In genomic region chr22:21951062-21951461, GRCh38 we compare ENCODE assay signal across 15 cellular contexts. TPM values are rescaled to one million over a fixed set of nuclear protein-coding genes. Genes with fewer than 3 reads are reported as not detected.
DNase-seq lines count a peak whose midpoint lies in the region; ATAC-seq, FAIRE-seq and TF ChIP-seq lines count a peak whose summit lies in the region.
"Had no signal": no experiment of that assay in that cellular context is flagged by ENCODE, and none has a peak within 500 bp of the region (broad histone marks: within the 10 kb centered on the region; RNA-seq: fewer than 3 reads in every experiment).

No MANE protein-coding gene starts in this region.

- ATAC-seq in CD4-positive, CD25-positive, alpha-beta regulatory T cell (ENCODE audit: low read depth in 2 of 2) = no peak
- no peak for ATAC-seq in GM23338
- ATAC-seq in naive thymus-derived CD8-positive, alpha-beta T cell = no peak

- no peak for DNase-seq in CD4-positive, CD25-positive, alpha-beta regulatory T cell
- DNase-seq in GM23338 (ENCODE audit: low spot score) (no peak), astrocyte (ENCODE audit: low read depth) (no peak), Ammon's horn (ENCODE audit: low spot score) (no peak), superior temporal gyrus (ENCODE audit: extremely low spot score) (no peak), NCI-H526 (lab: John Stamatoyannopoulos, UW) (no peak), NCI-H2107 (lab: John Stamatoyannopoulos, UW) (no peak)
- no peak for DNase-seq in naive thymus-derived CD8-positive, alpha-beta T cell
- DNase-seq: activated CD4-positive, alpha-beta T cell treated with anti-CD3 and anti-CD28 coated beads, Interleukin-2, amount 50 U/mL, for 48 hours; head of caudate nucleus; NCI-H524 treated with DMSO at 0.1 percent for 48 hours; nucleus accumbens; stomach had no signal

- H3K27me3 ChIP-seq in CD4-positive, CD25-positive, alpha-beta regulatory T cell (ENCODE audit: control insufficient read depth, insufficient read depth, low read length) = no peaks in the 10 kb centered on the region
- H3K27me3 ChIP-seq in GM23338 (ENCODE audit: insufficient read depth) (peaks cover 31% of the 10 kb centered on the region), astrocyte (ENCODE audit: insufficient read depth, low read length) (no peaks in the 10 kb centered on the region)
- H3K27me3 ChIP-seq: stomach had no signal

- no peak overlapping the region for H3K4me3 ChIP-seq in CD4-positive, CD25-positive, alpha-beta regulatory T cell (ENCODE audit: low read depth, low read length)
- no peak overlapping the region for H3K4me3 ChIP-seq in GM23338
- H3K4me3 ChIP-seq in astrocyte (ENCODE audit: insufficient read depth, low read depth, low read length) = no peak overlapping the region

- TF ChIP-seq CTCF in GM23338 (conservative IDR thresholded peaks at IDR 0.05; ENCODE audit: low read depth in 2 of 2) (no peak), astrocyte (IDR thresholded peaks at IDR 0.05; ENCODE audit: insufficient read depth, low read depth, low read length) (no peak)

- 0 out of 2 replicates have a peak, but pooled peaks cover 9% of the 10 kb centered on the region for H3F3A ChIP-seq in GM23338 (replicated peaks; ENCODE audit: low read depth)

- H3K36me3 ChIP-seq in CD4-positive, CD25-positive, alpha-beta regulatory T cell (ENCODE audit: control insufficient read depth, insufficient read depth, low read length) = no peaks in the 10 kb centered on the region
- H3K36me3 ChIP-seq in GM23338 (ENCODE audit: insufficient read depth) (no peaks in the 10 kb centered on the region; the same call in 1 of the 2 replicates), astrocyte (ENCODE audit: insufficient read depth, low read length) (no peaks in the 10 kb centered on the region)
- H3K36me3 ChIP-seq: HAP-1 had no signal

- H3K36me3 Mint-ChIP-seq in CD4-positive, CD25-positive, alpha-beta regulatory T cell = no peaks in the 10 kb centered on the region
- H3K36me3 Mint-ChIP-seq in GM23338 (ENCODE audit: low read depth) (peaks cover 3% of the 10 kb centered on the region; the same call in 1 of the 3 replicates), astrocyte (ENCODE audit: low read depth, unreplicated experiment) (no peaks in the 10 kb centered on the region)
- peaks cover 0 to 2% (median 0%) of the 10 kb centered on the region in 3 donors for H3K36me3 Mint-ChIP-seq in naive thymus-derived CD8-positive, alpha-beta T cell

- no peaks in the 10 kb centered on the region for H3K9me3 Mint-ChIP-seq in CD4-positive, CD25-positive, alpha-beta regulatory T cell
- H3K9me3 Mint-ChIP-seq in GM23338 (peaks cover 2% of the 10 kb centered on the region; the same call in 1 of the 3 replicates), astrocyte (ENCODE audit: unreplicated experiment) (no peaks in the 10 kb centered on the region)
- H3K9me3 Mint-ChIP-seq in naive thymus-derived CD8-positive, alpha-beta T cell = no peaks in the 10 kb centered on the region

- peaks cover 14% of the 10 kb centered on the region for H3K4me1 ChIP-seq in CD4-positive, CD25-positive, alpha-beta regulatory T cell (ENCODE audit: control insufficient read depth, insufficient read depth, low read length, poor library complexity, severe bottlenecking)
- H3K4me1 ChIP-seq in GM23338 (ENCODE audit: insufficient read depth) (peaks cover 12% of the 10 kb centered on the region; the same call in 1 of the 2 replicates), astrocyte (ENCODE audit: insufficient read depth, low read length) (peaks cover 21% of the 10 kb centered on the region)

- POLR2A ChIA-PET in naive thymus-derived CD8-positive, alpha-beta T cell (lab: Charles Lee) = interaction anchor here (1.2 kb wide), 1 partner anchor 13 kb away, joined by 6 read pairs; no protein-coding TSS in a partner anchor

- H2AFZ ChIP-seq in GM23338 (no peak overlapping the region), astrocyte (ENCODE audit: low read depth, low read length) (no peak overlapping the region)

- H3K79me2 ChIP-seq in GM23338 (replicated peaks; ENCODE audit: insufficient read depth) = no peaks in the 10 kb centered on the region
- H3K79me2 ChIP-seq in astrocyte (ENCODE audit: insufficient read depth, low read length) = peaks cover 41% of the 10 kb centered on the region

- H3K9ac ChIP-seq in astrocyte (ENCODE audit: low read length) = no peak overlapping the region

- no peaks in the 10 kb centered on the region for H3K9me3 ChIP-seq in CD4-positive, CD25-positive, alpha-beta regulatory T cell (ENCODE audit: control insufficient read depth in 2 of 2, low read length in 2 of 2)
- no peaks in the 10 kb centered on the region for H3K9me3 ChIP-seq in astrocyte (ENCODE audit: insufficient read depth, low read depth, low read length)
- H3K9me3 ChIP-seq: HAP-1, stomach had no signal

- H3K4me1 Mint-ChIP-seq in CD4-positive, CD25-positive, alpha-beta regulatory T cell = peaks cover 0 to 36% (median 21%) of the 10 kb centered on the region in 4 donors
- peaks cover 30% of the 10 kb centered on the region for H3K4me1 Mint-ChIP-seq in GM23338
- peaks cover 25% of the 10 kb centered on the region for H3K4me1 Mint-ChIP-seq in astrocyte (ENCODE audit: low read depth, unreplicated experiment)
- H3K4me1 Mint-ChIP-seq in naive thymus-derived CD8-positive, alpha-beta T cell = peaks cover 18 to 44% (median 31%) of the 10 kb centered on the region in 4 donors

- peak overlapping the region in 1 of 3 donors; percentile 78 for H3K27ac Mint-ChIP-seq in CD4-positive, CD25-positive, alpha-beta regulatory T cell
- H3K27ac Mint-ChIP-seq in GM23338 = no peak overlapping the region
- no peak overlapping the region for H3K27ac Mint-ChIP-seq in astrocyte (ENCODE audit: unreplicated experiment)
- peak overlapping the region in 2 of 10 donors; percentile 21 to 55 for H3K27ac Mint-ChIP-seq in naive thymus-derived CD8-positive, alpha-beta T cell

- no peak overlapping the region for H3K27ac ChIP-seq in CD4-positive, CD25-positive, alpha-beta regulatory T cell (ENCODE audit: insufficient read depth, low read length, poor library complexity, severe bottlenecking)
- no peak overlapping the region for H3K27ac ChIP-seq in GM23338 (ENCODE audit: low read depth)
- H3K27ac ChIP-seq in astrocyte (ENCODE audit: low read depth, low read length) = no peak overlapping the region

- no peak for FAIRE-seq in astrocyte (lab: Jason Lieb, UNC)
- FAIRE-seq: RCC 7860 had no signal

- no peaks in the 10 kb centered on the region for H3K27me3 Mint-ChIP-seq in CD4-positive, CD25-positive, alpha-beta regulatory T cell
- peaks cover 27% of the 10 kb centered on the region for H3K27me3 Mint-ChIP-seq in GM23338 (ENCODE audit: insufficient read depth, low read depth, poor library complexity)
- H3K27me3 Mint-ChIP-seq in astrocyte (ENCODE audit: low read depth, unreplicated experiment) = no peaks in the 10 kb centered on the region
- no peaks in the 10 kb centered on the region for H3K27me3 Mint-ChIP-seq in naive thymus-derived CD8-positive, alpha-beta T cell

- H4K20me1 ChIP-seq in GM23338 (replicated peaks; ENCODE audit: insufficient read depth) (peaks cover 9% of the 10 kb centered on the region), astrocyte (ENCODE audit: insufficient read depth, low read length) (peaks cover 26% of the 10 kb centered on the region)

- peak overlapping the region; percentile 66 to 84 (median 78) for H3K4me3 Mint-ChIP-seq in CD4-positive, CD25-positive, alpha-beta regulatory T cell
- H3K4me3 Mint-ChIP-seq in GM23338 (peak overlapping the region; percentile 43; the same call in 1 of the 3 replicates), astrocyte (ENCODE audit: unreplicated experiment) (peak overlapping the region; percentile 88)
- H3K4me3 Mint-ChIP-seq in naive thymus-derived CD8-positive, alpha-beta T cell = peak overlapping the region; percentile 56 to 92 (median 77)

- H3K9me2 ChIP-seq in GM23338 (ENCODE audit: insufficient read depth) = no peaks in the 10 kb centered on the region

- H3K4me2 ChIP-seq in GM23338 (no peak overlapping the region), astrocyte (ENCODE audit: low read length) (no peak overlapping the region)

TF ChIP-seq in GM23338, 12 proteins besides CTCF, POLR2A, EP300 and RAD21 (continues in another document):
- no peak for TF ChIP-seq EZH2 (IDR thresholded peaks at IDR 0.05; ENCODE audit: low read depth, unreplicated experiment)

RNA-seq across cellular contexts. Expression of gene PPM1F, which starts 1.6 kb away (rescaled TPM):
- total RNA-seq in CD4-positive, CD25-positive, alpha-beta regulatory T cell = 19.6 TPM
- polyA plus RNA-seq in CD4-positive, CD25-positive, alpha-beta regulatory T cell = 1 to 10 TPM; 5.6 to 8.7 (median 6.6) TPM
- 22.7 and 29.3 TPM in 2 replicates for total RNA-seq in GM23338 (2014; rRNA removed; shearing (Covaris generic))
- 4.4 and 7.1 TPM in 2 replicates for polyA plus RNA-seq in GM23338 (2016; fragmentation: Nextera tagmentation; extraction: Ambion mirVana)
- 24.2 and 27.9 TPM in 2 replicates for total RNA-seq in astrocyte
- total RNA-seq in naive thymus-derived CD8-positive, alpha-beta T cell = 10 to 100 TPM; 23.6 to 25.1 TPM
- 1 to 10 TPM; 8.3 to 9.9 (median 9.6) TPM for polyA plus RNA-seq in naive thymus-derived CD8-positive, alpha-beta T cell

RNA-seq across cellular contexts. Expression of gene TOP3B, which starts 31.5 kb away (rescaled TPM):
- 56.7 TPM for total RNA-seq in CD4-positive, CD25-positive, alpha-beta regulatory T cell
- 10 to 100 TPM; 13.1 to 17.4 (median 14.3) TPM for polyA plus RNA-seq in CD4-positive, CD25-positive, alpha-beta regulatory T cell
- total RNA-seq in GM23338 (2014; rRNA removed; shearing (Covaris generic)) = 53.5 and 77.7 TPM in 2 replicates
- 32.7 and 35.7 TPM in 2 replicates for polyA plus RNA-seq in GM23338 (2016; fragmentation: Nextera tagmentation; extraction: Ambion mirVana)
- 27.5 and 37.3 TPM in 2 replicates for total RNA-seq in astrocyte
- total RNA-seq in naive thymus-derived CD8-positive, alpha-beta T cell = 10 to 100 TPM; 69.6 to 70.5 TPM
- 10 to 100 TPM in 2 of 3 donors, 1 to 10 TPM in 1; 9.6 to 18.3 (median 11.2) TPM for polyA plus RNA-seq in naive thymus-derived CD8-positive, alpha-beta T cell
